ENCODE assay signal across 9 cellular contexts in the genomic region with DNA sequence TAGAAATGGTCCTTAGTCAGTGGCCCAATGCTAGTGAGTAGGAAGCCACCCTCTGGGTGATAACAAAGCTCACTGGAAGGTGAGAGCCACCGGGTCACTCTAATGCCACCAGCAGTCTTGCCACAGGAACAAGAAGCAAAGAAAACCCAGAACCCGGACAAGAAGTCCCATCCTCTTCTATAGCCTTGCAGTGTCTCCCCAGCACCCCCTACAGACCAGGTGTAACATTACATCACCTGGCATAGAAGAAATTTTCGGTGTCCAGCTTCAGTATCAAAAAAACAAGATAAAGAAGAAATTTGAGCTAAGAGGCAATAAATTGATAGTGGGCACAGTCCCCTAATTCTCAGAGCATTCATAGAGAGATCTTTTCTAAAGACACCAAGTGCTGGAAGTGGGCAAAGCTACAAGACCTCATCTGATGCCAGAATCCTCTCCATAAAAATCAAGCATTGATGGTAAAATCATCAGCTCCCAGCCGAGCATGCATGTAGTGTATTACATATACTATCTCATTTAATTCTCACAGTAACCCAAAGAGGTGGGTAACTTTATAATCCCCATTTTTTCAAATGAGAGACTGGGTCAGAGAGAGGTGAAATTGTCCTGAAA.
DNase-seq lines count a peak whose midpoint lies in the region; ATAC-seq, FAIRE-seq and TF ChIP-seq lines count a peak whose summit lies in the region.
"Had no signal": no experiment of that assay in that cellular context is flagged by ENCODE, and none has a peak within 500 bp of the region (broad histone marks: within the 10 kb centered on the region; RNA-seq: fewer than 3 reads in every experiment).

No MANE protein-coding gene starts in this region.

- peak; percentile 53 for TF ChIP-seq CTCF in cardiac muscle cell (IDR thresholded peaks at IDR 0.05; ENCODE audit: low read depth, low read length)
- TF ChIP-seq CTCF in H1 (IDR thresholded peaks at IDR 0.05; ENCODE audit: control extremely low read depth in 1 of 3, insufficient read depth in 1 of 3, low read depth in 1 of 3, low read length in 3 of 3): peak; percentile 51 to 83 (median 61)
- no peak for TF ChIP-seq CTCF in sigmoid colon (IDR thresholded peaks at IDR 0.05)

- H3K9ac ChIP-seq in H1 (replicated peaks in 1 of 4; ENCODE audit: extremely low read depth in 1 of 4, low read depth in 3 of 4, low read length in 3 of 4): no peak overlapping the region

- H4K91ac ChIP-seq in H1 (replicated peaks; ENCODE audit: insufficient read length, low read length): no peak overlapping the region

- H3K23me2 ChIP-seq in H1 (ENCODE audit: low read depth, low read length): no peaks in the 10 kb centered on the region

- no peak overlapping the region for H2BK15ac ChIP-seq in H1 (ENCODE audit: low read length)

- no peak overlapping the region for H3K18ac ChIP-seq in H1 (ENCODE audit: extremely low read depth, low read length)

- H2AFZ ChIP-seq in H1 (ENCODE audit: low read length): no peak overlapping the region

- H3K4me3 ChIP-seq in cardiac muscle cell (no peak overlapping the region), H1 (ENCODE audit: extremely low read depth in 1 of 4, insufficient read depth in 2 of 4, low read depth in 3 of 4, low read length in 4 of 4) (no peak overlapping the region), sigmoid colon (no peak overlapping the region)

- no peak overlapping the region for H4K5ac ChIP-seq in H1 (ENCODE audit: insufficient read length, low read depth, low read length)

- H3K27ac ChIP-seq in cardiac muscle cell: no peak overlapping the region
- H3K27ac ChIP-seq in H1 (ENCODE audit: low read depth, low read length): no peak overlapping the region
- no peak overlapping the region for H3K27ac ChIP-seq in sigmoid colon

- no peak overlapping the region for H2BK120ac ChIP-seq in H1 (replicated peaks; ENCODE audit: low read depth, low read length)

- no peaks in the 10 kb centered on the region for H3K79me1 ChIP-seq in H1 (ENCODE audit: low read depth, low read length)

- no peak overlapping the region for H3K23ac ChIP-seq in H1 (ENCODE audit: insufficient read length)

- no peak overlapping the region for H2BK12ac ChIP-seq in H1 (ENCODE audit: low read depth, low read length)

- CTCF ChIA-PET in H1 (lab: Charles Lee; ENCODE audit: partially characterized antibody): interaction anchor here (0.7 to 5.1 kb wide), 42 partner anchors 9 to 535 kb away, joined by 3 to 43 read pairs (median 4); no protein-coding TSS in a partner anchor

- H3K4me2 ChIP-seq in H1 (ENCODE audit: insufficient read depth in 1 of 2, low read depth in 2 of 2, low read length in 2 of 2): no peak overlapping the region

- POLR2A ChIA-PET in H1 (lab: Charles Lee; ENCODE audit: partially characterized antibody): no interaction called here

- H3K56ac ChIP-seq in H1 (replicated peaks; ENCODE audit: insufficient read length, low read depth, low read length): no peak overlapping the region

- no peak overlapping the region for H3K4ac ChIP-seq in H1 (replicated peaks; ENCODE audit: insufficient read length, low read depth, low read length)

- intact Hi-C loops in Right ventricle myocardium superior (cut with DNase I): no loop called here
- intact Hi-C loops in sigmoid colon (cut with DNase I): no loop called here

- 75% methylated on average over 4 of the region's 4 CpGs; no CpG with 5 or more reads in 1 of the 2 experiments for WGBS in H1 (ENCODE audit: extremely low coverage in 1 of 2, insufficient coverage in 1 of 2, insufficient read length in 1 of 2, insufficient replicate concordance in 2 of 2, low coverage in 1 of 2, low lambda C conversion rate in 2 of 2, missing lambda C conversion rate in 1 of 2), 2 experiments
- WGBS in sigmoid colon, 2 donors: 19 to 39% methylated on average over 4 of the region's 4 CpGs

- no peak overlapping the region for H3K14ac ChIP-seq in H1 (ENCODE audit: insufficient read length)

- TF ChIP-seq POLR2A in H1 (IDR thresholded peaks at IDR 0.05; ENCODE audit: control extremely low read depth in 1 of 2, low read depth in 2 of 2, low read length in 2 of 2): no peak
- TF ChIP-seq POLR2A in sigmoid colon (IDR thresholded peaks at IDR 0.05): no peak

- no peak overlapping the region for H2BK20ac ChIP-seq in H1 (ENCODE audit: low read length)

- FAIRE-seq in H1 (lab: Jason Lieb, UNC): peak; percentile 81
- FAIRE-seq: endometrium had no signal

- H3K27me3 ChIP-seq in cardiac muscle cell (no peaks in the 10 kb centered on the region), H1 (replicated peaks in 1 of 4; ENCODE audit: control insufficient read depth in 3 of 4, extremely low read depth in 1 of 4, insufficient read depth in 3 of 4, low read length in 3 of 4) (no peaks in the 10 kb centered on the region), sigmoid colon (no peaks in the 10 kb centered on the region)

- H3K4me1 ChIP-seq in cardiac muscle cell (ENCODE audit: low read depth): no peaks in the 10 kb centered on the region
- no peaks in the 10 kb centered on the region for H3K4me1 ChIP-seq in H1 (replicated peaks in 1 of 4; ENCODE audit: control insufficient read depth in 3 of 4, insufficient read depth in 4 of 4, low read length in 3 of 4)
- no peaks in the 10 kb centered on the region for H3K4me1 ChIP-seq in sigmoid colon

- no peaks in the 10 kb centered on the region for H3K36me3 ChIP-seq in cardiac muscle cell
- H3K36me3 ChIP-seq in H1 (ENCODE audit: control insufficient read depth in 2 of 4, insufficient read depth in 4 of 4, low read length in 3 of 4): no peaks in the 10 kb centered on the region
- H3K36me3 ChIP-seq in sigmoid colon: no peaks in the 10 kb centered on the region

- no peaks in the 10 kb centered on the region for H3K9me3 ChIP-seq in cardiac muscle cell (ENCODE audit: low read depth)
- no peaks in the 10 kb centered on the region for H3K9me3 ChIP-seq in H1 (ENCODE audit: insufficient read depth in 2 of 2, low read depth in 1 of 2, low read length in 1 of 2)
- no peaks in the 10 kb centered on the region for H3K9me3 ChIP-seq in sigmoid colon

- H3K79me2 ChIP-seq in H1 (ENCODE audit: control insufficient read depth in 1 of 2, insufficient read depth in 2 of 2, low read length in 2 of 2): no peaks in the 10 kb centered on the region

- no peaks in the 10 kb centered on the region for H4K20me1 ChIP-seq in H1 (replicated peaks in 1 of 2; ENCODE audit: control insufficient read depth in 1 of 2, insufficient read depth in 2 of 2, low read length in 2 of 2)

- TF ChIP-seq RAD21 in H1 (IDR thresholded peaks at IDR 0.05 in 1 of 2, conservative IDR thresholded peaks at IDR 0.05 in 1 of 2; ENCODE audit: low read depth in 2 of 2, low read length in 2 of 2): peak; percentile 74 to 77

- H4K8ac ChIP-seq in H1 (ENCODE audit: extremely low read depth, insufficient read depth, low read length): no peak overlapping the region

- DNase-seq in cardiac muscle cell (ENCODE audit: low read depth in 1 of 2, low spot score in 1 of 2) (peak in 1 of 2 donors; percentile 42), Right ventricle myocardium superior (no peak), NCI-H460 (ENCODE audit: extremely low read depth, low read depth) (peak; percentile 4), H1 (ENCODE audit: low read depth in 1 of 2, low spot score in 2 of 2) (peak in 1 of 2 experiments; percentile 58), D341Med (ENCODE audit: low spot score) (no peak), sigmoid colon (no peak)
- peak; percentile 42 for DNase-seq in stimulated activated CD8-positive, alpha-beta memory T cell treated with anti-CD3 and anti-CD28 coated beads, Interleukin-4, amount 100 ng/mL, for 48 hours

- no peak overlapping the region for H2BK5ac ChIP-seq in H1 (ENCODE audit: low read depth, low read length)

- no peak overlapping the region for H2AK5ac ChIP-seq in H1 (ENCODE audit: low read depth, low read length)

- TF ChIP-seq EP300 in H1 (IDR thresholded peaks at IDR 0.05; ENCODE audit: borderline replicate concordance in 1 of 2, low read depth in 2 of 2, low read length in 2 of 2) (no peak), sigmoid colon (IDR thresholded peaks at IDR 0.05) (no peak)

- ATAC-seq in Right ventricle myocardium superior (ENCODE audit: poor library complexity): no peak
- no peak for ATAC-seq in esophagus mucosa

TF ChIP-seq in H1, 55 proteins besides CTCF, POLR2A, EP300 and RAD21 (continues in another document):
- no peak for TF ChIP-seq RXRA (IDR thresholded peaks at IDR 0.05; ENCODE audit: insufficient read depth, low read depth, low read length)
- no peak for TF ChIP-seq NANOG (IDR thresholded peaks at IDR 0.05; ENCODE audit: insufficient read depth, low read depth, low read length, poor library complexity, severe bottlenecking)
- TF ChIP-seq BRCA1 (IDR thresholded peaks at IDR 0.05; ENCODE audit: low read depth, low read length): no peak
- no peak for TF ChIP-seq PHF8 (conservative IDR thresholded peaks at IDR 0.05; ENCODE audit: low read depth, low read length)
- TF ChIP-seq BCL11A (IDR thresholded peaks at IDR 0.05; ENCODE audit: low read depth in 2 of 2, low read length in 2 of 2): no peak
- TF ChIP-seq FOSL1 (IDR thresholded peaks at IDR 0.05; ENCODE audit: insufficient read depth, low read depth, low read length): no peak
- no peak for TF ChIP-seq CREB1 (IDR thresholded peaks at IDR 0.05)
- TF ChIP-seq NRF1 (IDR thresholded peaks at IDR 0.05; ENCODE audit: low read depth, low read length): no peak
- TF ChIP-seq, protein P1, sequence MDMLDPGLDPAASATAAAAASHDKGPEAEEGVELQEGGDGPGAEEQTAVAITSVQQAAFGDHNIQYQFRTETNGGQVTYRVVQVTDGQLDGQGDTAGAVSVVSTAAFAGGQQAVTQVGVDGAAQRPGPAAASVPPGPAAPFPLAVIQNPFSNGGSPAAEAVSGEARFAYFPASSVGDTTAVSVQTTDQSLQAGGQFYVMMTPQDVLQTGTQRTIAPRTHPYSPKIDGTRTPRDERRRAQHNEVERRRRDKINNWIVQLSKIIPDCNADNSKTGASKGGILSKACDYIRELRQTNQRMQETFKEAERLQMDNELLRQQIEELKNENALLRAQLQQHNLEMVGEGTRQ (IDR thresholded peaks at IDR 0.05; ENCODE audit: low read length): no peak
- no peak for TF ChIP-seq KDM1A (IDR thresholded peaks at IDR 0.05; ENCODE audit: borderline replicate concordance, low read length)
- no peak for TF ChIP-seq CTBP2 (IDR thresholded peaks at IDR 0.05; ENCODE audit: borderline replicate concordance, insufficient read depth, insufficient read length, low read length)
- no peak for TF ChIP-seq EGR1 (IDR thresholded peaks at IDR 0.05; ENCODE audit: borderline replicate concordance, low read depth, low read length)
- TF ChIP-seq MAX (IDR thresholded peaks at IDR 0.05): no peak
- no peak for TF ChIP-seq ASH2L (IDR thresholded peaks at IDR 0.05; ENCODE audit: low read length)
- TF ChIP-seq SRF (IDR thresholded peaks at IDR 0.05; ENCODE audit: low read depth, low read length): no peak

Comparison
In these comparisons a context has a peak if more than half of its experiments do, and no peak if none do; other contexts are left out.
1. DNase-seq: peak in NCI-H460 (single experiment) and stimulated activated CD8-positive, alpha-beta memory T cell treated with anti-CD3 and anti-CD28 coated beads, Interleukin-4, amount 100 ng/mL, for 48 hours (single experiment); none in Right ventricle myocardium superior (single experiment), D341Med (single experiment) and sigmoid colon (single experiment).
2. CTCF ChIP-seq: peak in cardiac muscle cell (single experiment) and H1 (3 of 3); none in sigmoid colon (0 of 4).